Comparison of ENCODE assay signal across 19 cellular contexts in genomic region chr18:39732918-39733317, GRCh38.
A peak's percentile ranks its signal among the peaks of the same experiment; 100 is the strongest.
DNase-seq lines count a peak whose midpoint lies in the region; ATAC-seq, FAIRE-seq and TF ChIP-seq lines count a peak whose summit lies in the region.
"Had no signal": no experiment of that assay in that cellular context is flagged by ENCODE, and none has a peak within 500 bp of the region (broad histone marks: within the 10 kb centered on the region; RNA-seq: fewer than 3 reads in every experiment).

No MANE protein-coding gene starts in this region.

- H4K20me1 ChIP-seq in mammary epithelial cell (ENCODE audit: insufficient read depth, low read length): no peaks in the 10 kb centered on the region

- H2AFZ ChIP-seq in mammary epithelial cell (ENCODE audit: low read depth, low read length): no peak overlapping the region

- H3K36me3 ChIP-seq in mammary epithelial cell (ENCODE audit: insufficient read depth, low read length): no peaks in the 10 kb centered on the region
- H3K36me3 ChIP-seq in kidney (ENCODE audit: control insufficient read depth in 1 of 2, insufficient read depth in 2 of 2, low read length in 2 of 2): no peaks in the 10 kb centered on the region
- H3K36me3 ChIP-seq: esophagus muscularis mucosa, thoracic aorta had no signal

- no peak for TF ChIP-seq CTCF in D721Med (IDR thresholded peaks at IDR 0.05; ENCODE audit: insufficient read depth, missing control alignments)
- peak; percentile 26 to 41 for TF ChIP-seq CTCF in mammary epithelial cell (conservative IDR thresholded peaks at IDR 0.05 in 1 of 2, IDR thresholded peaks at IDR 0.05 in 1 of 2; ENCODE audit: extremely low read depth in 1 of 2, insufficient read depth in 1 of 2, low read depth in 1 of 2, low read length in 2 of 2)
- TF ChIP-seq CTCF in nephron progenitor cell (IDR thresholded peaks at IDR 0.05): peak; percentile 11
- TF ChIP-seq CTCF in kidney (IDR thresholded peaks at IDR 0.05; ENCODE audit: borderline replicate concordance, extremely low read depth, insufficient read depth): no peak

- H3K27me3 ChIP-seq in mammary epithelial cell (ENCODE audit: insufficient read depth, low read length): no peaks in the 10 kb centered on the region
- H3K27me3 ChIP-seq: esophagus muscularis mucosa had no signal

- peaks cover 6% of the 10 kb centered on the region for H3K36me3 Mint-ChIP-seq in nephron progenitor cell (ENCODE audit: low read depth)
- H3K36me3 Mint-ChIP-seq in effector memory CD8-positive, alpha-beta T cell (ENCODE audit: insufficient read depth): peaks cover 3% of the 10 kb centered on the region

- no peak for TF ChIP-seq EP300 in Ishikawa (IDR thresholded peaks at IDR 0.05; ENCODE audit: borderline replicate concordance)

- no peaks in the 10 kb centered on the region for H3K27me3 Mint-ChIP-seq in nephron progenitor cell (ENCODE audit: low read depth, poor library complexity)
- H3K27me3 Mint-ChIP-seq in effector memory CD8-positive, alpha-beta T cell: no peaks in the 10 kb centered on the region

- H3K4me3 ChIP-seq in mammary epithelial cell (replicated peaks in 1 of 3; ENCODE audit: insufficient read depth in 1 of 3, low read depth in 2 of 3, low read length in 3 of 3) (no peak overlapping the region), kidney (ENCODE audit: low read length in 2 of 2) (no peak overlapping the region)
- H3K4me3 ChIP-seq: esophagus muscularis mucosa, mucosa of descending colon, thoracic aorta had no signal

- H3K9ac ChIP-seq in mammary epithelial cell (ENCODE audit: insufficient read depth, low read length) (no peak overlapping the region), kidney (ENCODE audit: low read length in 2 of 2) (no peak overlapping the region)
- H3K9ac ChIP-seq: SK-N-SH had no signal

- H3K27ac Mint-ChIP-seq in nephron progenitor cell: no peak overlapping the region
- H3K27ac Mint-ChIP-seq in effector memory CD8-positive, alpha-beta T cell: no peak overlapping the region

- 100% methylated on average over 2 of the region's 2 CpGs for WGBS in mammary epithelial cell (ENCODE audit: low coverage, missing lambda C conversion rate)

- ATAC-seq in effector memory CD8-positive, alpha-beta T cell (replicated peaks): no peak
- ATAC-seq: left ventricle myocardium superior, mucosa of descending colon had no signal

- CTCF ChIA-PET in mammary epithelial cell (lab: Charles Lee; ENCODE audit: low non-redundant PET): no interaction called here

- no peak overlapping the region for H3K4me3 Mint-ChIP-seq in nephron progenitor cell
- no peak overlapping the region for H3K4me3 Mint-ChIP-seq in effector memory CD8-positive, alpha-beta T cell

- no peaks in the 10 kb centered on the region for H3K79me2 ChIP-seq in mammary epithelial cell (ENCODE audit: insufficient read depth, low read length)

- peak; percentile 29 for FAIRE-seq in D721Med (lab: Jason Lieb, UNC)
- FAIRE-seq in kidney (lab: Jason Lieb, UNC): no peak

- no peaks in the 10 kb centered on the region for H3K9me3 ChIP-seq in mammary epithelial cell (replicated peaks; ENCODE audit: insufficient read depth, low read length)
- H3K9me3 ChIP-seq in kidney (ENCODE audit: control insufficient read depth in 1 of 2, low read length in 2 of 2): no peaks in the 10 kb centered on the region
- H3K9me3 ChIP-seq: esophagus muscularis mucosa, mucosa of descending colon, SK-N-SH, thoracic aorta had no signal

- H3K27ac ChIP-seq in mammary epithelial cell (ENCODE audit: insufficient read depth, low read depth, low read length) (no peak overlapping the region), kidney (ENCODE audit: low read depth in 2 of 2, low read length in 2 of 2) (no peak overlapping the region)
- H3K27ac ChIP-seq: esophagus muscularis mucosa, thoracic aorta had no signal

- no peak for DNase-seq in D721Med (ENCODE audit: insufficient read length, low spot score)
- DNase-seq in mammary epithelial cell: no peak
- DNase-seq in nephron progenitor cell: no peak
- no peak for DNase-seq in activated CD4-positive, alpha-beta T cell treated with anti-CD3 and anti-CD28 coated beads for 4 hours
- DNase-seq in effector memory CD8-positive, alpha-beta T cell: no peak
- DNase-seq in kidney: no peak
- no peak for DNase-seq in T-helper 9 cell
- DNase-seq: activated effector memory CD4-positive, alpha-beta T cell treated with Interleukin-2 at 50 U/mL for 16 hours; caudate nucleus; EL; glutamatergic neuron; left ventricle myocardium superior; mucosa of descending colon; NCI-H1436 treated with DMSO at 0.1 percent for 48 hours; NCI-H2227 treated with DMSO at 0.1 percent for 48 hours; SK-N-SH had no signal

- BruUV-seq in mammary epithelial cell (replicated peaks; lab: Mats Ljungman, UMichigan): no TSS peak

- intact Hi-C loops in mammary epithelial cell (cut with micrococcal nuclease): no loop called here
- intact Hi-C loops in kidney (cut with DNase I): no loop called here

- in situ Hi-C loops in mammary epithelial cell (cut with MboI; ENCODE audit: low sequenced_read_pairs in 2 of 2): no loop called here

- peaks cover 21% of the 10 kb centered on the region for H3K4me1 Mint-ChIP-seq in nephron progenitor cell
- no peaks in the 10 kb centered on the region for H3K4me1 Mint-ChIP-seq in effector memory CD8-positive, alpha-beta T cell (ENCODE audit: low read depth in 2 of 2)

- H3K4me1 ChIP-seq in mammary epithelial cell (ENCODE audit: insufficient read depth, low read length) (no peaks in the 10 kb centered on the region), kidney (ENCODE audit: control insufficient read depth in 1 of 2, insufficient read depth in 1 of 2, low read depth in 1 of 2, low read length in 2 of 2) (no peaks in the 10 kb centered on the region)
- H3K4me1 ChIP-seq: esophagus muscularis mucosa had no signal

- TF ChIP-seq RAD21 in Ishikawa (IDR thresholded peaks at IDR 0.05; ENCODE audit: low read depth): peak; percentile 16; the same call in 1 of the 2 replicates

- dilution Hi-C loops in mammary epithelial cell (cut with HindIII; ENCODE audit: low sequenced_read_pairs): no loop called here

- no peaks in the 10 kb centered on the region for H3K9me3 Mint-ChIP-seq in nephron progenitor cell
- H3K9me3 Mint-ChIP-seq in effector memory CD8-positive, alpha-beta T cell: peaks cover 7 to 18% of the 10 kb centered on the region in 2 donors

- H3K4me2 ChIP-seq in mammary epithelial cell (ENCODE audit: insufficient read depth, low read depth, low read length): no peak overlapping the region
- H3K4me2 ChIP-seq: SK-N-SH had no signal

TF ChIP-seq in Ishikawa, 13 proteins besides CTCF, POLR2A, EP300 and RAD21:
- TF ChIP-seq EGR1 (IDR thresholded peaks at IDR 0.05): no peak
- no peak for TF ChIP-seq USF1 (IDR thresholded peaks at IDR 0.05)
- TF ChIP-seq TCF12 (IDR thresholded peaks at IDR 0.05; ENCODE audit: low read depth): no peak
- no peak for TF ChIP-seq CEBPB (IDR thresholded peaks at IDR 0.05)
- no peak for TF ChIP-seq FOXM1 (IDR thresholded peaks at IDR 0.05; ENCODE audit: borderline replicate concordance, low read depth)
- no peak for TF ChIP-seq MAX (IDR thresholded peaks at IDR 0.05)
- no peak for TF ChIP-seq TAF1 (IDR thresholded peaks at IDR 0.05; ENCODE audit: low read depth)
- no peak for TF ChIP-seq REST (IDR thresholded peaks at IDR 0.05; ENCODE audit: low read depth)
- no peak for TF ChIP-seq ZBTB7A (IDR thresholded peaks at IDR 0.05; ENCODE audit: low read depth)
- no peak for TF ChIP-seq NFIC (IDR thresholded peaks at IDR 0.05)
- no peak for TF ChIP-seq YY1 (IDR thresholded peaks at IDR 0.05; ENCODE audit: low read depth)
- no peak for TF ChIP-seq CREB1 (IDR thresholded peaks at IDR 0.05; ENCODE audit: low read depth)

Comparison
In these comparisons a context has a peak if more than half of its experiments do, and no peak if none do; other contexts are left out.
1. CTCF ChIP-seq: peak in mammary epithelial cell (2 of 2) and nephron progenitor cell (single experiment); none in D721Med (single experiment) and kidney (single experiment).